Comparison of ENCODE assay signal across 1 cellular context in the genomic region with DNA sequence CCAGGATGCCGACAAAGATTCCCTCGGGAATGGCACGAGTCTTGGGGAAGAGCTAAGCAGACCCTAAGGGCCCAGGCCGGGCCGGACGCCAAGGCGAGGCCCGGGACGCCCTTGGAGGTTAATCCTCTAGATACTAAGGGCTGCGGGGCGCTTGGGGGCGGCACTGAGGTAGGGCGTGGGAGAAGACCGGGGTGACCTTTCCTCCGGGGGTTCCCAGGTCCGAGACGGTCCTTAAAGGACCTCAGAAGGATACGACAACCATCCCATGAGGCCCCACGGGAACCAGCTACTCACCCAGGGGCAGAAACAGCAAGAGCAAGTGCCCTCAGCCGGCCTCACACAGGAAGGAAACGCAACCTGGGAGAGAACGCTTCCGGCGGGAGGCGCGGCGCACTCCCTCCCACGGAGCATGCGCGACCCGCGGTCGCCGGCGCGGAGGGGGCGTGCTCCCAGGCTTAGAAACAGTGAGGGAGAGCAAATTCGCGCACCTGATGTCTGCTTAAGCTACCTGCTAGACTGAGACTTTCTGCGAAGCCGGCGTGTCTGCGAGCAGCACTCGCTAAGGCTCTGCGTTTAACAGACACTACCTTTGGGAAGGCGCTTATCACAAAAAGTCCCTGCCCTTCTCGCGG.
TF ChIP-seq lines count a peak whose summit lies in the region.

A gene with protein sequence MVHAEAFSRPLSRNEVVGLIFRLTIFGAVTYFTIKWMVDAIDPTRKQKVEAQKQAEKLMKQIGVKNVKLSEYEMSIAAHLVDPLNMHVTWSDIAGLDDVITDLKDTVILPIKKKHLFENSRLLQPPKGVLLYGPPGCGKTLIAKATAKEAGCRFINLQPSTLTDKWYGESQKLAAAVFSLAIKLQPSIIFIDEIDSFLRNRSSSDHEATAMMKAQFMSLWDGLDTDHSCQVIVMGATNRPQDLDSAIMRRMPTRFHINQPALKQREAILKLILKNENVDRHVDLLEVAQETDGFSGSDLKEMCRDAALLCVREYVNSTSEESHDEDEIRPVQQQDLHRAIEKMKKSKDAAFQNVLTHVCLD (minus strand): TSS at position 354 of the 632 bp plus-strand sequence. CDS start 3,627 bp downstream, outside the sequence.

TF ChIP-seq in HepG2, 621 proteins besides CTCF, POLR2A, EP300 and RAD21 (continued from another document and continues in another):
- TF ChIP-seq, protein P1, sequence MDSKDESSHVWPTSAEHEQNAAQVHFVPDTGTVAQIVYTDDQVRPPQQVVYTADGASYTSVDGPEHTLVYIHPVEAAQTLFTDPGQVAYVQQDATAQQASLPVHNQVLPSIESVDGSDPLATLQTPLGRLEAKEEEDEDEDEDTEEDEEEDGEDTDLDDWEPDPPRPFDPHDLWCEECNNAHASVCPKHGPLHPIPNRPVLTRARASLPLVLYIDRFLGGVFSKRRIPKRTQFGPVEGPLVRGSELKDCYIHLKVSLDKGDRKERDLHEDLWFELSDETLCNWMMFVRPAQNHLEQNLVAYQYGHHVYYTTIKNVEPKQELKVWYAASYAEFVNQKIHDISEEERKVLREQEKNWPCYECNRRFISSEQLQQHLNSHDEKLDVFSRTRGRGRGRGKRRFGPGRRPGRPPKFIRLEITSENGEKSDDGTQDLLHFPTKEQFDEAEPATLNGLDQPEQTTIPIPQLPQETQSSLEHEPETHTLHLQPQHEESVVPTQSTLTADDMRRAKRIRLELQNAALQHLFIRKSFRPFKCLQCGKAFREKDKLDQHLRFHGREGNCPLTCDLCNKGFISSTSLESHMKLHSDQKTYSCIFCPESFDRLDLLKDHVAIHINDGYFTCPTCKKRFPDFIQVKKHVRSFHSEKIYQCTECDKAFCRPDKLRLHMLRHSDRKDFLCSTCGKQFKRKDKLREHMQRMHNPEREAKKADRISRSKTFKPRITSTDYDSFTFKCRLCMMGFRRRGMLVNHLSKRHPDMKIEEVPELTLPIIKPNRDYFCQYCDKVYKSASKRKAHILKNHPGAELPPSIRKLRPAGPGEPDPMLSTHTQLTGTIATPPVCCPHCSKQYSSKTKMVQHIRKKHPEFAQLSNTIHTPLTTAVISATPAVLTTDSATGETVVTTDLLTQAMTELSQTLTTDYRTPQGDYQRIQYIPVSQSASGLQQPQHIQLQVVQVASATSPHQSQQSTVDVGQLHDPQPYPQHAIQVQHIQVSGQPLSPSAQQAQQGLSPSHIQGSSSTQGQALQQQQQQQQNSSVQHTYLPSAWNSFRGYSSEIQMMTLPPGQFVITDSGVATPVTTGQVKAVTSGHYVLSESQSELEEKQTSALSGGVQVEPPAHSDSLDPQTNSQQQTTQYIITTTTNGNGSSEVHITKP (CRISPR knock-in tag; IDR thresholded peaks at IDR 0.05; ENCODE audit: low read depth), result 0 out of 2 replicates have a peak, but pooled peaks have one; percentile 14
- TF ChIP-seq SRY (CRISPR knock-in tag; IDR thresholded peaks at IDR 0.05) (peak; percentile 49; the same call in 1 of the 2 replicates), TP53 (CRISPR knock-in tag; conservative IDR thresholded peaks at IDR 0.05) (no peak), ZNF230 (CRISPR knock-in tag; IDR thresholded peaks at IDR 0.05) (peak; percentile 62; the same call in 1 of the 2 replicates), ARID2 (CRISPR knock-in tag; IDR thresholded peaks at IDR 0.05; ENCODE audit: borderline replicate concordance) (peak; percentile 87; the same call in 1 of the 2 replicates), ZNF746 (CRISPR knock-in tag; IDR thresholded peaks at IDR 0.05) (no peak; the same call in 1 of the 2 replicates), ZNF33B (CRISPR knock-in tag; IDR thresholded peaks at IDR 0.05) (peak; percentile 63; the same call in 1 of the 2 replicates), ZFP36L1 (CRISPR knock-in tag; IDR thresholded peaks at IDR 0.05) (peak; percentile 80; the same call in 1 of the 2 replicates), ZNF30 (CRISPR knock-in tag; IDR thresholded peaks at IDR 0.05) (no peak), PAF1 (CRISPR knock-in tag; IDR thresholded peaks at IDR 0.05) (no peak), ZKSCAN8 (CRISPR knock-in tag; IDR thresholded peaks at IDR 0.05; ENCODE audit: borderline replicate concordance) (peak; percentile 61; the same call in 1 of the 2 replicates), ZIK1 (CRISPR knock-in tag; IDR thresholded peaks at IDR 0.05; ENCODE audit: borderline replicate concordance, low read depth) (0 out of 2 replicates have a peak, but pooled peaks have one; percentile 74), XBP1 (CRISPR knock-in tag; IDR thresholded peaks at IDR 0.05) (no peak), ZBTB42 (CRISPR knock-in tag; IDR thresholded peaks at IDR 0.05) (no peak), NFE2 (CRISPR knock-in tag; IDR thresholded peaks at IDR 0.05) (no peak), ZNF773 (CRISPR knock-in tag; IDR thresholded peaks at IDR 0.05; ENCODE audit: borderline replicate concordance) (0 out of 2 replicates have a peak, but pooled peaks have one; percentile 59), ZNF24 (IDR thresholded peaks at IDR 0.05) (no peak), NFKBIZ (CRISPR knock-in tag; IDR thresholded peaks at IDR 0.05) (no peak), KDM1A (CRISPR knock-in tag; IDR thresholded peaks at IDR 0.05) (no peak), ZNF251 (CRISPR knock-in tag; IDR thresholded peaks at IDR 0.05) (no peak), JUNB (CRISPR knock-in tag; IDR thresholded peaks at IDR 0.05; ENCODE audit: borderline replicate concordance) (no peak), IKZF1 (IDR thresholded peaks at IDR 0.05) (no peak), ZNF616 (CRISPR knock-in tag; IDR thresholded peaks at IDR 0.05; ENCODE audit: low read depth) (no peak), RFX1 (IDR thresholded peaks at IDR 0.05) (no peak), MEIS1 (CRISPR knock-in tag; IDR thresholded peaks at IDR 0.05; ENCODE audit: borderline replicate concordance) (peak; percentile 23; the same call in 1 of the 2 replicates), HOXA5 (CRISPR knock-in tag; IDR thresholded peaks at IDR 0.05) (no peak), ARNT2 (CRISPR knock-in tag; IDR thresholded peaks at IDR 0.05; ENCODE audit: low read depth) (no peak), JUN (CRISPR knock-in tag; IDR thresholded peaks at IDR 0.05) (no peak), TCF7L2 (IDR thresholded peaks at IDR 0.05; ENCODE audit: low read depth, low read length) (no peak), FOXP1 (IDR thresholded peaks at IDR 0.05) (no peak), FOXP1 (CRISPR knock-in tag; IDR thresholded peaks at IDR 0.05) (no peak)
- TF ChIP-seq, protein P2, sequence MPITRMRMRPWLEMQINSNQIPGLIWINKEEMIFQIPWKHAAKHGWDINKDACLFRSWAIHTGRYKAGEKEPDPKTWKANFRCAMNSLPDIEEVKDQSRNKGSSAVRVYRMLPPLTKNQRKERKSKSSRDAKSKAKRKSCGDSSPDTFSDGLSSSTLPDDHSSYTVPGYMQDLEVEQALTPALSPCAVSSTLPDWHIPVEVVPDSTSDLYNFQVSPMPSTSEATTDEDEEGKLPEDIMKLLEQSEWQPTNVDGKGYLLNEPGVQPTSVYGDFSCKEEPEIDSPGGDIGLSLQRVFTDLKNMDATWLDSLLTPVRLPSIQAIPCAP (CRISPR knock-in tag; IDR thresholded peaks at IDR 0.05; ENCODE audit: low read depth), result no peak
- TF ChIP-seq, protein P3, sequence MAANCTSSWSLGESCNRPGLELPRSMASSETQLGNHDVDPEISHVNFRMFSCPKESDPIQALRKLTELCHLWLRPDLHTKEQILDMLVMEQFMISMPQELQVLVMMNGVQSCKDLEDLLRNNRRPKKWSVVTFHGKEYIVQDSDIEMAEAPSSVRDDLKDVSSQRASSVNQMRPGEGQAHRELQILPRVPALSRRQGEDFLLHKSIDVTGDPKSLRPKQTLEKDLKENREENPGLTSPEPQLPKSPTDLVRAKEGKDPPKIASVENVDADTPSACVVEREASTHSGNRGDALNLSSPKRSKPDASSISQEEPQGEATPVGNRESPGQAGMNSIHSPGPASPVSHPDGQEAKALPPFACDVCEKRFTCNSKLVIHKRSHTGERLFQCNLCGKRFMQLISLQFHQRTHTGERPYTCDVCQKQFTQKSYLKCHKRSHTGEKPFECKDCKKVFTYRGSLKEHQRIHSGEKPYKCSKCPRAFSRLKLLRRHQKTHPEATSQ (CRISPR knock-in tag; IDR thresholded peaks at IDR 0.05; ENCODE audit: borderline replicate concordance), result no peak; the same call in 1 of the 2 replicates
- TF ChIP-seq, protein P4, sequence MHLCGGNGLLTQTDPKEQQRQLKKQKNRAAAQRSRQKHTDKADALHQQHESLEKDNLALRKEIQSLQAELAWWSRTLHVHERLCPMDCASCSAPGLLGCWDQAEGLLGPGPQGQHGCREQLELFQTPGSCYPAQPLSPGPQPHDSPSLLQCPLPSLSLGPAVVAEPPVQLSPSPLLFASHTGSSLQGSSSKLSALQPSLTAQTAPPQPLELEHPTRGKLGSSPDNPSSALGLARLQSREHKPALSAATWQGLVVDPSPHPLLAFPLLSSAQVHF (CRISPR knock-in tag; IDR thresholded peaks at IDR 0.05), result no peak
- TF ChIP-seq, protein P5, sequence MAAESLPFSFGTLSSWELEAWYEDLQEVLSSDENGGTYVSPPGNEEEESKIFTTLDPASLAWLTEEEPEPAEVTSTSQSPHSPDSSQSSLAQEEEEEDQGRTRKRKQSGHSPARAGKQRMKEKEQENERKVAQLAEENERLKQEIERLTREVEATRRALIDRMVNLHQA (CRISPR knock-in tag; IDR thresholded peaks at IDR 0.05), result no peak
- TF ChIP-seq, protein P6, sequence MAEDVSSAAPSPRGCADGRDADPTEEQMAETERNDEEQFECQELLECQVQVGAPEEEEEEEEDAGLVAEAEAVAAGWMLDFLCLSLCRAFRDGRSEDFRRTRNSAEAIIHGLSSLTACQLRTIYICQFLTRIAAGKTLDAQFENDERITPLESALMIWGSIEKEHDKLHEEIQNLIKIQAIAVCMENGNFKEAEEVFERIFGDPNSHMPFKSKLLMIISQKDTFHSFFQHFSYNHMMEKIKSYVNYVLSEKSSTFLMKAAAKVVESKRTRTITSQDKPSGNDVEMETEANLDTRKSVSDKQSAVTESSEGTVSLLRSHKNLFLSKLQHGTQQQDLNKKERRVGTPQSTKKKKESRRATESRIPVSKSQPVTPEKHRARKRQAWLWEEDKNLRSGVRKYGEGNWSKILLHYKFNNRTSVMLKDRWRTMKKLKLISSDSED (CRISPR knock-in tag; IDR thresholded peaks at IDR 0.05), result no peak
- TF ChIP-seq, protein P7, sequence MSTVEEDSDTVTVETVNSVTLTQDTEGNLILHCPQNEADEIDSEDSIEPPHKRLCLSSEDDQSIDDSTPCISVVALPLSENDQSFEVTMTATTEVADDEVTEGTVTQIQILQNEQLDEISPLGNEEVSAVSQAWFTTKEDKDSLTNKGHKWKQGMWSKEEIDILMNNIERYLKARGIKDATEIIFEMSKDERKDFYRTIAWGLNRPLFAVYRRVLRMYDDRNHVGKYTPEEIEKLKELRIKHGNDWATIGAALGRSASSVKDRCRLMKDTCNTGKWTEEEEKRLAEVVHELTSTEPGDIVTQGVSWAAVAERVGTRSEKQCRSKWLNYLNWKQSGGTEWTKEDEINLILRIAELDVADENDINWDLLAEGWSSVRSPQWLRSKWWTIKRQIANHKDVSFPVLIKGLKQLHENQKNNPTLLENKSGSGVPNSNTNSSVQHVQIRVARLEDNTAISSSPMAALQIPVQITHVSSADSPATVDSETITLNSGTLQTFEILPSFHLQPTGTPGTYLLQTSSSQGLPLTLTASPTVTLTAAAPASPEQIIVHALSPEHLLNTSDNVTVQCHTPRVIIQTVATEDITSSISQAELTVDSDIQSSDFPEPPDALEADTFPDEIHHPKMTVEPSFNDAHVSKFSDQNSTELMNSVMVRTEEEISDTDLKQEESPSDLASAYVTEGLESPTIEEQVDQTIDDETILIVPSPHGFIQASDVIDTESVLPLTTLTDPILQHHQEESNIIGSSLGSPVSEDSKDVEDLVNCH (CRISPR knock-in tag; IDR thresholded peaks at IDR 0.05), result no peak
- TF ChIP-seq, protein P8, sequence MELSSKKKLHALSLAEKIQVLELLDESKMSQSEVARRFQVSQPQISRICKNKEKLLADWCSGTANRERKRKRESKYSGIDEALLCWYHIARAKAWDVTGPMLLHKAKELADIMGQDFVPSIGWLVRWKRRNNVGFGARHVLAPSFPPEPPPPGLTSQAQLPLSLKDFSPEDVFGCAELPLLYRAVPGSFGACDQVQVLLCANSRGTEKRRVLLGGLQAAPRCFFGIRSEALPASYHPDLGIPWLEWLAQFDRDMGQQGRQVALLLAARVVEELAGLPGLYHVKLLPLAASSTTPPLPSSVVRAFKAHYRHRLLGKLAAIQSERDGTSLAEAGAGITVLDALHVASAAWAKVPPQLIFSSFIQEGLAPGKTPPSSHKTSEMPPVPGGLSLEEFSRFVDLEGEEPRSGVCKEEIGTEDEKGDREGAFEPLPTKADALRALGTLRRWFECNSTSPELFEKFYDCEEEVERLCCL (CRISPR knock-in tag; IDR thresholded peaks at IDR 0.05; ENCODE audit: borderline replicate concordance), result 0 out of 2 replicates have a peak, but pooled peaks have one; percentile 27
- TF ChIP-seq, protein P9, sequence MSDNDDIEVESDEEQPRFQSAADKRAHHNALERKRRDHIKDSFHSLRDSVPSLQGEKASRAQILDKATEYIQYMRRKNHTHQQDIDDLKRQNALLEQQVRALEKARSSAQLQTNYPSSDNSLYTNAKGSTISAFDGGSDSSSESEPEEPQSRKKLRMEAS (IDR thresholded peaks at IDR 0.05), result peak; percentile 46; the same call in 1 of the 2 replicates
- TF ChIP-seq, protein P10, sequence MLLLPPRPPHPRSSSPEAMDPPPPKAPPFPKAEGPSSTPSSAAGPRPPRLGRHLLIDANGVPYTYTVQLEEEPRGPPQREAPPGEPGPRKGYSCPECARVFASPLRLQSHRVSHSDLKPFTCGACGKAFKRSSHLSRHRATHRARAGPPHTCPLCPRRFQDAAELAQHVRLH (CRISPR knock-in tag; IDR thresholded peaks at IDR 0.05; ENCODE audit: borderline replicate concordance, low read depth), result no peak
- TF ChIP-seq, protein P11, sequence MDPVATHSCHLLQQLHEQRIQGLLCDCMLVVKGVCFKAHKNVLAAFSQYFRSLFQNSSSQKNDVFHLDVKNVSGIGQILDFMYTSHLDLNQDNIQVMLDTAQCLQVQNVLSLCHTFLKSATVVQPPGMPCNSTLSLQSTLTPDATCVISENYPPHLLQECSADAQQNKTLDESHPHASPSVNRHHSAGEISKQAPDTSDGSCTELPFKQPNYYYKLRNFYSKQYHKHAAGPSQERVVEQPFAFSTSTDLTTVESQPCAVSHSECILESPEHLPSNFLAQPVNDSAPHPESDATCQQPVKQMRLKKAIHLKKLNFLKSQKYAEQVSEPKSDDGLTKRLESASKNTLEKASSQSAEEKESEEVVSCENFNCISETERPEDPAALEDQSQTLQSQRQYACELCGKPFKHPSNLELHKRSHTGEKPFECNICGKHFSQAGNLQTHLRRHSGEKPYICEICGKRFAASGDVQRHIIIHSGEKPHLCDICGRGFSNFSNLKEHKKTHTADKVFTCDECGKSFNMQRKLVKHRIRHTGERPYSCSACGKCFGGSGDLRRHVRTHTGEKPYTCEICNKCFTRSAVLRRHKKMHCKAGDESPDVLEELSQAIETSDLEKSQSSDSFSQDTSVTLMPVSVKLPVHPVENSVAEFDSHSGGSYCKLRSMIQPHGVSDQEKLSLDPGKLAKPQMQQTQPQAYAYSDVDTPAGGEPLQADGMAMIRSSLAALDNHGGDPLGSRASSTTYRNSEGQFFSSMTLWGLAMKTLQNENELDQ (CRISPR knock-in tag; IDR thresholded peaks at IDR 0.05; ENCODE audit: borderline replicate concordance), result no peak
- TF ChIP-seq, protein P12, sequence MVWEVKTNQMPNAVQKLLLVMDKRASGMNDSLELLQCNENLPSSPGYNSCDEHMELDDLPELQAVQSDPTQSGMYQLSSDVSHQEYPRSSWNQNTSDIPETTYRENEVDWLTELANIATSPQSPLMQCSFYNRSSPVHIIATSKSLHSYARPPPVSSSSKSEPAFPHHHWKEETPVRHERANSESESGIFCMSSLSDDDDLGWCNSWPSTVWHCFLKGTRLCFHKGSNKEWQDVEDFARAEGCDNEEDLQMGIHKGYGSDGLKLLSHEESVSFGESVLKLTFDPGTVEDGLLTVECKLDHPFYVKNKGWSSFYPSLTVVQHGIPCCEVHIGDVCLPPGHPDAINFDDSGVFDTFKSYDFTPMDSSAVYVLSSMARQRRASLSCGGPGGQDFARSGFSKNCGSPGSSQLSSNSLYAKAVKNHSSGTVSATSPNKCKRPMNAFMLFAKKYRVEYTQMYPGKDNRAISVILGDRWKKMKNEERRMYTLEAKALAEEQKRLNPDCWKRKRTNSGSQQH (CRISPR knock-in tag; IDR thresholded peaks at IDR 0.05; ENCODE audit: low read depth), result no peak
